In genomic region chr15:90809536-90809935, GRCh38 we compare ENCODE assay signal across 22 cellular contexts. TPM values are rescaled to one million over a fixed set of nuclear protein-coding genes. Genes with fewer than 3 reads are reported as not detected.
DNase-seq lines count a peak whose midpoint lies in the region; ATAC-seq, FAIRE-seq and TF ChIP-seq lines count a peak whose summit lies in the region.
"Had no signal": no experiment of that assay in that cellular context is flagged by ENCODE, and none has a peak within 500 bp of the region (broad histone marks: within the 10 kb centered on the region; RNA-seq: fewer than 3 reads in every experiment).

No MANE protein-coding gene starts in this region.

- no peak overlapping the region for H3K4me3 Mint-ChIP-seq in activated naive CD4-positive, alpha-beta T cell treated with anti-CD3 and anti-CD28 coated beads, Interleukin-2, amount 10 ng/mL, durations not matched to agents 7 days and 5 days
- H3K4me3 Mint-ChIP-seq in stimulated activated memory B cell treated with anti-CD40 and anti-IgM and Interleukin-4, amounts not matched to agents 10 μg/mL and 1 μg/mL and 100 μg/mL, for 72 hours, result peak overlapping the region; percentile 65

- no peak overlapping the region for H2AFZ ChIP-seq in IMR-90 (replicated peaks; ENCODE audit: low read length, poor library complexity)

- no peak overlapping the region for H2AK9ac ChIP-seq in IMR-90 (replicated peaks; ENCODE audit: low read depth, low read length, poor library complexity)

- dilution Hi-C loops in IMR-90 (cut with HindIII; ENCODE audit: low sequenced_read_pairs, unreplicated experiment), result no loop called here

- intact Hi-C loops in IMR-90 (cut with micrococcal nuclease), result no loop called here

- peak overlapping the region; percentile 17 for H3K27ac Mint-ChIP-seq in activated naive CD4-positive, alpha-beta T cell treated with anti-CD3 and anti-CD28 coated beads, Interleukin-2, amount 10 ng/mL, durations not matched to agents 7 days and 5 days
- no peak overlapping the region for H3K27ac Mint-ChIP-seq in activated naive CD4-positive, alpha-beta T cell treated with anti-CD3 and anti-CD28 coated beads, Interleukin-2, amount 50 U/mL, for 72 hours
- peak overlapping the region; percentile 42 for H3K27ac Mint-ChIP-seq in stimulated activated memory B cell treated with anti-CD40 and anti-IgM and Interleukin-4, amounts not matched to agents 10 μg/mL and 1 μg/mL and 100 μg/mL, for 72 hours

- H2BK20ac ChIP-seq in IMR-90 (ENCODE audit: low read depth, low read length), result no peak overlapping the region

- no peak overlapping the region for H3K4me3 ChIP-seq in IMR-90 (ENCODE audit: insufficient read depth, low read depth, low read length)
- no peak overlapping the region for H3K4me3 ChIP-seq in brain microvascular endothelial cell (ENCODE audit: low read depth, low read length)
- no peak overlapping the region for H3K4me3 ChIP-seq in small intestine (ENCODE audit: low read depth in 1 of 2, low read length in 2 of 2)
- H3K4me3 ChIP-seq: SJCRH30 had no signal

- POLR2A ChIA-PET in IMR-90 (lab: Charles Lee; ENCODE audit: unreplicated experiment), result no interaction called here

- H3K27me3 ChIP-seq in IMR-90 (ENCODE audit: control insufficient read depth, insufficient read depth, low read length), result no peaks in the 10 kb centered on the region
- H3K27me3 ChIP-seq in brain microvascular endothelial cell (replicated peaks), result no peaks in the 10 kb centered on the region
- H3K27me3 ChIP-seq in small intestine (ENCODE audit: control insufficient read depth in 2 of 2, insufficient read depth in 2 of 2, low read length in 2 of 2), result no peaks in the 10 kb centered on the region
- H3K27me3 ChIP-seq: SJCRH30 had no signal

- DNase-seq in activated naive CD4-positive, alpha-beta T cell treated with anti-CD3 and anti-CD28 coated beads, Interleukin-2, amount 10 ng/mL, durations not matched to agents 7 days and 5 days, result no peak
- no peak for DNase-seq in activated naive CD4-positive, alpha-beta T cell treated with anti-CD3 and anti-CD28 coated beads, Interleukin-2, amount 50 U/mL, for 72 hours (ENCODE audit: low spot score in 2 of 2)
- DNase-seq in IMR-90 (peak; percentile 20), brain microvascular endothelial cell (peak; percentile 42), small intestine (no peak)
- no peak for DNase-seq in stimulated activated CD4-positive, alpha-beta T cell treated with anti-CD3 and anti-CD28 coated beads, Interleukin-4, amount 100 ng/mL, for 1 hour
- DNase-seq: DMS53, GDM1, Kasumi-1, NCI-H1694 treated with DMSO at 0.1 percent for 48 hours, NCI-H2081 treated with DMSO at 0.1 percent for 48 hours, NCI-H2171 treated with DMSO at 0.1 percent for 48 hours, NCI-H524 treated with DMSO at 0.1 percent for 48 hours, NCI-H82, OCI-M1, SJCRH30 had no signal

- H3K27ac ChIP-seq in IMR-90 (ENCODE audit: insufficient read depth, low read length) (no peak overlapping the region), brain microvascular endothelial cell (no peak overlapping the region), small intestine (ENCODE audit: low read depth in 1 of 2, low read length in 1 of 2) (no peak overlapping the region)
- H3K27ac ChIP-seq: SJCRH30 had no signal

- H3K4me1 Mint-ChIP-seq in activated naive CD4-positive, alpha-beta T cell treated with anti-CD3 and anti-CD28 coated beads, Interleukin-2, amount 10 ng/mL, durations not matched to agents 7 days and 5 days, result peaks cover 67% of the 10 kb centered on the region
- peaks cover 52% of the 10 kb centered on the region for H3K4me1 Mint-ChIP-seq in stimulated activated memory B cell treated with anti-CD40 and anti-IgM and Interleukin-4, amounts not matched to agents 10 μg/mL and 1 μg/mL and 100 μg/mL, for 72 hours

- ATAC-seq in activated naive CD4-positive, alpha-beta T cell treated with anti-CD3 and anti-CD28 coated beads, Interleukin-2, amount 50 U/mL, for 72 hours, result no peak
- ATAC-seq in IMR-90 (ENCODE audit: low read depth) (no peak), GM18519 (IDR thresholded peaks at IDR 0.05; ENCODE audit: low FRiP score, unreplicated experiment) (no peak)
- ATAC-seq in stimulated activated memory B cell treated with anti-CD40 and anti-IgM and Interleukin-4, amounts not matched to agents 10 μg/mL and 1 μg/mL and 100 μg/mL, for 72 hours, result no peak
- ATAC-seq: HCT116 had no signal

- in situ Hi-C loops in IMR-90 (cut with MboI; ENCODE audit: low sequenced_read_pairs) (no loop called here), brain microvascular endothelial cell (cut with HindIII; ENCODE audit: low pct_ligation_motif_present, low sequenced_read_pairs) (no loop called here)

- TF ChIP-seq CTCF in IMR-90 (conservative IDR thresholded peaks at IDR 0.05; ENCODE audit: low read depth, low read length) (no peak), brain microvascular endothelial cell (IDR thresholded peaks at IDR 0.05; ENCODE audit: low read depth, low read length, missing control alignments) (no peak)

- H3K18ac ChIP-seq in IMR-90 (ENCODE audit: low read depth, low read length), result no peak overlapping the region

- no peak overlapping the region for H3K4me2 ChIP-seq in IMR-90 (ENCODE audit: low read depth, low read length)

- peaks cover 3% of the 10 kb centered on the region; the same call in 1 of the 2 replicates for H3K9me1 ChIP-seq in IMR-90 (ENCODE audit: insufficient read depth, low read length)

- no peaks in the 10 kb centered on the region for H3K79me1 ChIP-seq in IMR-90 (ENCODE audit: low read depth in 1 of 2, low read length in 2 of 2)

- H3K9me3 ChIP-seq in IMR-90 (ENCODE audit: control insufficient read depth, insufficient read depth, low read length) (no peaks in the 10 kb centered on the region), small intestine (ENCODE audit: control insufficient read depth, low read depth) (no peaks in the 10 kb centered on the region)
- H3K9me3 ChIP-seq: SJCRH30 had no signal

- no peaks in the 10 kb centered on the region for H4K20me1 ChIP-seq in IMR-90 (ENCODE audit: insufficient read depth, low read length)

- H2BK5ac ChIP-seq in IMR-90 (ENCODE audit: low read depth, low read length, poor library complexity, severe bottlenecking), result no peak overlapping the region

- no peak overlapping the region for H2BK120ac ChIP-seq in IMR-90 (ENCODE audit: low read depth, low read length)

- no peak overlapping the region for H3K9ac ChIP-seq in IMR-90 (ENCODE audit: low read depth, low read length)

- H3K9me3 Mint-ChIP-seq in activated naive CD4-positive, alpha-beta T cell treated with anti-CD3 and anti-CD28 coated beads, Interleukin-2, amount 10 ng/mL, durations not matched to agents 7 days and 5 days, result no peaks in the 10 kb centered on the region
- H3K9me3 Mint-ChIP-seq in activated naive CD4-positive, alpha-beta T cell treated with anti-CD3 and anti-CD28 coated beads, Interleukin-2, amount 50 U/mL, for 72 hours, result no peaks in the 10 kb centered on the region
- no peaks in the 10 kb centered on the region for H3K9me3 Mint-ChIP-seq in stimulated activated memory B cell treated with anti-CD40 and anti-IgM and Interleukin-4, amounts not matched to agents 10 μg/mL and 1 μg/mL and 100 μg/mL, for 72 hours

- no CpG with 5 or more reads among the region's 4 CpGs for WGBS in IMR-90 (ENCODE audit: extremely low coverage in 2 of 2, insufficient read length in 1 of 2), 2 experiments
- 91 to 94% (median 93%) methylated on average over 4 of the region's 4 CpGs for WGBS in small intestine, 3 donors

- CTCF ChIA-PET in activated naive CD4-positive, alpha-beta T cell treated with anti-CD3 and anti-CD28 coated beads, Interleukin-2, amount 10 ng/mL, durations not matched to agents 7 days and 5 days (lab: Charles Lee), result no interaction called here
- CTCF ChIA-PET in IMR-90 (lab: Yijun Ruan, JAX), result no interaction called here

- H3K4ac ChIP-seq in IMR-90 (ENCODE audit: low read depth, low read length), result no peak overlapping the region; the same call in 1 of the 2 replicates

- no peak overlapping the region for H4K5ac ChIP-seq in IMR-90 (ENCODE audit: low read depth, low read length)

- H4K8ac ChIP-seq in IMR-90 (ENCODE audit: low read depth in 2 of 2, low read length in 2 of 2), result no peak overlapping the region

- H3K14ac ChIP-seq in IMR-90 (replicated peaks; ENCODE audit: low read depth, low read length), result no peak overlapping the region

- TF ChIP-seq POLR2A in IMR-90 (IDR thresholded peaks at IDR 0.05; ENCODE audit: low read depth, low read length), result no peak

- H3K27me3 Mint-ChIP-seq in activated naive CD4-positive, alpha-beta T cell treated with anti-CD3 and anti-CD28 coated beads, Interleukin-2, amount 10 ng/mL, durations not matched to agents 7 days and 5 days, result no peaks in the 10 kb centered on the region
- H3K27me3 Mint-ChIP-seq in stimulated activated memory B cell treated with anti-CD40 and anti-IgM and Interleukin-4, amounts not matched to agents 10 μg/mL and 1 μg/mL and 100 μg/mL, for 72 hours, result no peaks in the 10 kb centered on the region

- H2AK5ac ChIP-seq in IMR-90 (ENCODE audit: low read depth, low read length), result no peak overlapping the region

- H3K36me3 ChIP-seq in IMR-90 (ENCODE audit: control insufficient read depth, insufficient read depth, low read length) (peaks cover 2% of the 10 kb centered on the region; the same call in 1 of the 2 replicates), brain microvascular endothelial cell (replicated peaks) (no peaks in the 10 kb centered on the region), small intestine (ENCODE audit: control insufficient read depth in 2 of 2, insufficient read depth in 2 of 2, low read length in 2 of 2) (no peaks in the 10 kb centered on the region)

- no peak for TF ChIP-seq RAD21 in IMR-90 (IDR thresholded peaks at IDR 0.05; ENCODE audit: low read length)

- peaks cover 67% of the 10 kb centered on the region for H3K36me3 Mint-ChIP-seq in activated naive CD4-positive, alpha-beta T cell treated with anti-CD3 and anti-CD28 coated beads, Interleukin-2, amount 10 ng/mL, durations not matched to agents 7 days and 5 days
- peaks cover 21 to 70% of the 10 kb centered on the region in 2 donors for H3K36me3 Mint-ChIP-seq in activated naive CD4-positive, alpha-beta T cell treated with anti-CD3 and anti-CD28 coated beads, Interleukin-2, amount 50 U/mL, for 72 hours
- peaks cover 49% of the 10 kb centered on the region for H3K36me3 Mint-ChIP-seq in stimulated activated memory B cell treated with anti-CD40 and anti-IgM and Interleukin-4, amounts not matched to agents 10 μg/mL and 1 μg/mL and 100 μg/mL, for 72 hours

- no peak overlapping the region for H3K56ac ChIP-seq in IMR-90 (ENCODE audit: extremely low read depth, insufficient read depth, low read length)

- no peak overlapping the region for H4K91ac ChIP-seq in IMR-90 (ENCODE audit: insufficient read depth, low read depth, low read length)

- H2BK15ac ChIP-seq in IMR-90 (ENCODE audit: low read depth, low read length), result no peak overlapping the region

- no peak overlapping the region for H3K23ac ChIP-seq in IMR-90 (ENCODE audit: low read depth, low read length)

- no peak for FAIRE-seq in small intestine (lab: Jason Lieb, UNC)
- FAIRE-seq: D721Med, H1, RCC 7860 had no signal

- BruUV-seq in IMR-90 (replicated peaks; lab: Mats Ljungman, UMichigan), result no TSS peak

- H3K4me1 ChIP-seq in IMR-90 (ENCODE audit: control insufficient read depth, insufficient read depth, low read length), result peaks cover 3% of the 10 kb centered on the region; the same call in 1 of the 2 replicates
- H3K4me1 ChIP-seq in small intestine (ENCODE audit: control insufficient read depth in 2 of 2, insufficient read depth in 1 of 2, low read depth in 1 of 2, low read length in 1 of 2), result peaks cover 0 to 2% of the 10 kb centered on the region in 2 donors

RNA-seq across cellular contexts. Expression of gene FURIN, which starts 58.9 kb away (rescaled TPM):
- 100 to 1,000 TPM; 381 to 721 TPM for total RNA-seq in activated naive CD4-positive, alpha-beta T cell treated with anti-CD3 and anti-CD28 coated beads, Interleukin-2, amount 50 U/mL, for 72 hours
- total RNA-seq in IMR-90 (2012; rRNA removed), result 30.8 and 34.8 TPM in 2 replicates
- polyA plus RNA-seq in IMR-90 (2012; rRNA removed) (54.3 and 59.5 TPM in 2 replicates), small intestine (10 to 100 TPM; 22.8 to 52.5 (median 24.6) TPM)
- 63.9 and 93.8 TPM in 2 replicates for polyA plus RNA-seq in IMR-90 (2012; cell fraction: cytosol; rRNA removed)
- polyA plus RNA-seq in IMR-90 (2012; cell fraction: nucleus; rRNA removed; ENCODE audit: low replicate concordance), result 31.1 and 62.0 TPM in 2 replicates

Comparison
In these comparisons a context has a peak if more than half of its experiments do, and no peak if none do; other contexts are left out.
1. H3K27ac Mint-ChIP-seq: peak in activated naive CD4-positive, alpha-beta T cell treated with anti-CD3 and anti-CD28 coated beads, Interleukin-2, amount 10 ng/mL, durations not matched to agents 7 days and 5 days (single experiment) and stimulated activated memory B cell treated with anti-CD40 and anti-IgM and Interleukin-4, amounts not matched to agents 10 μg/mL and 1 μg/mL and 100 μg/mL, for 72 hours (single experiment); none in activated naive CD4-positive, alpha-beta T cell treated with anti-CD3 and anti-CD28 coated beads, Interleukin-2, amount 50 U/mL, for 72 hours (0 of 2).
2. DNase-seq: peak in IMR-90 (single experiment) and brain microvascular endothelial cell (single experiment); none in activated naive CD4-positive, alpha-beta T cell treated with anti-CD3 and anti-CD28 coated beads, Interleukin-2, amount 10 ng/mL, durations not matched to agents 7 days and 5 days (single experiment), activated naive CD4-positive, alpha-beta T cell treated with anti-CD3 and anti-CD28 coated beads, Interleukin-2, amount 50 U/mL, for 72 hours (0 of 2), stimulated activated CD4-positive, alpha-beta T cell treated with anti-CD3 and anti-CD28 coated beads, Interleukin-4, amount 100 ng/mL, for 1 hour (single experiment) and small intestine (single experiment).
3. RNA of gene FURIN, which starts 58.9 kb away (total RNA-seq): 381 to 721 TPM in activated naive CD4-positive, alpha-beta T cell treated with anti-CD3 and anti-CD28 coated beads, Interleukin-2, amount 50 U/mL, for 72 hours; 30.8 to 34.8 TPM in IMR-90; every median in the first group is over 10 times any median in the second.